2 cellular contexts compared by ENCODE assay signal in genomic region chr6:52061481-52061880, GRCh38.
A peak's percentile ranks its signal among the peaks of the same experiment; 100 is the strongest.
TF ChIP-seq lines count a peak whose summit lies in the region.

No MANE protein-coding gene starts in this region.

TF ChIP-seq in HepG2, 621 proteins besides CTCF, POLR2A, EP300 and RAD21:
- TF ChIP-seq ZBTB40 (IDR thresholded peaks at IDR 0.05) = peak; percentile 97
- TF ChIP-seq ZBTB40 (CRISPR knock-in tag; IDR thresholded peaks at IDR 0.05) = no peak
- no peak for TF ChIP-seq KLF11 (CRISPR knock-in tag; IDR thresholded peaks at IDR 0.05)

TF ChIP-seq in K562, 482 proteins besides CTCF, POLR2A, EP300 and RAD21:
- peak; percentile 77 for TF ChIP-seq ZBTB40 (IDR thresholded peaks at IDR 0.05)
- TF ChIP-seq ZBTB40 (CRISPR knock-in tag; IDR thresholded peaks at IDR 0.05) = no peak
- no peak for TF ChIP-seq ZEB2 (IDR thresholded peaks at IDR 0.05)
TF ChIP-seq in K562: peak in this region for 1.
